1 cellular context compared by ENCODE assay signal in genomic region chr11:3627291-3627690, GRCh38.
TF ChIP-seq lines count a peak whose summit lies in the region.

No MANE protein-coding gene starts in this region.

TF ChIP-seq in K562, 482 proteins besides CTCF, POLR2A, EP300 and RAD21:
- TF ChIP-seq CAMTA2 (CRISPR knock-in tag; conservative IDR thresholded peaks at IDR 0.05) (no peak), ATF7 (IDR thresholded peaks at IDR 0.05) (no peak), ZNF121 (CRISPR knock-in tag; conservative IDR thresholded peaks at IDR 0.05) (no peak), FOXP4 (CRISPR knock-in tag; IDR thresholded peaks at IDR 0.05; ENCODE audit: borderline replicate concordance) (no peak), MAZ (CRISPR knock-in tag; conservative IDR thresholded peaks at IDR 0.05 in 1 of 2, IDR thresholded peaks at IDR 0.05 in 1 of 2) (0 out of 4 replicates have a peak, but pooled peaks of 1 of the 2 experiments have one; percentile 27), FOSL1 (tag; conservative IDR thresholded peaks at IDR 0.05) (peak; percentile 62), PHF20 (IDR thresholded peaks at IDR 0.05; ENCODE audit: partially characterized antibody) (no peak)
